ENCODE assay signal across 1 cellular context in genomic region chr10:101709359-101710063, GRCh38.
TF ChIP-seq lines count a peak whose summit lies in the region.

No MANE protein-coding gene starts in this region.

TF ChIP-seq in HEK293, 187 proteins besides CTCF, POLR2A, EP300 and RAD21 (continued from another document):
- no peak for TF ChIP-seq ZBTB49 (tag by site-specific recombination; IDR thresholded peaks at IDR 0.05; ENCODE audit: low read depth)
- no peak for TF ChIP-seq HOXC10 (CRISPR knock-in tag; IDR thresholded peaks at IDR 0.05)
- no peak for TF ChIP-seq ZNF24 (tag by site-specific recombination; IDR thresholded peaks at IDR 0.05)
- TF ChIP-seq PRDM4 (tag by site-specific recombination; IDR thresholded peaks at IDR 0.05), result no peak
- no peak for TF ChIP-seq ZNF514 (tag by site-specific recombination; IDR thresholded peaks at IDR 0.05)
- TF ChIP-seq FEZF1 (tag by site-specific recombination; IDR thresholded peaks at IDR 0.05), result no peak
- peak; percentile 70 for TF ChIP-seq ZNF629 (tag by site-specific recombination; IDR thresholded peaks at IDR 0.05)
- peak; percentile 79 for TF ChIP-seq SCRT1 (tag by site-specific recombination; IDR thresholded peaks at IDR 0.05; ENCODE audit: borderline replicate concordance)
- no peak for TF ChIP-seq ZSCAN5A (tag by site-specific recombination; IDR thresholded peaks at IDR 0.05)
- TF ChIP-seq ZFP69B (tag by site-specific recombination; IDR thresholded peaks at IDR 0.05), result no peak
- TF ChIP-seq ZNF785 (tag by site-specific recombination; IDR thresholded peaks at IDR 0.05), result no peak
- TF ChIP-seq TCF7L2 (IDR thresholded peaks at IDR 0.05; ENCODE audit: borderline replicate concordance, low read depth, low read length), result 0 out of 2 replicates have a peak, but pooled peaks have one; percentile 39
- TF ChIP-seq ZNF518A (tag by site-specific recombination; conservative IDR thresholded peaks at IDR 0.05; ENCODE audit: low read depth), result no peak
- TF ChIP-seq OSR2 (tag by site-specific recombination; IDR thresholded peaks at IDR 0.05), result peak; percentile 72; the same call in 1 of the 2 replicates
- no peak for TF ChIP-seq ZNF510 (tag by site-specific recombination; IDR thresholded peaks at IDR 0.05; ENCODE audit: insufficient replicate concordance)
- no peak for TF ChIP-seq BCL11B (tag by site-specific recombination; IDR thresholded peaks at IDR 0.05; ENCODE audit: low read depth)
- TF ChIP-seq ZEB2 (tag by site-specific recombination; IDR thresholded peaks at IDR 0.05), result peak; percentile 57; the same call in 1 of the 2 replicates
- no peak for TF ChIP-seq ZNF16 (tag by site-specific recombination; IDR thresholded peaks at IDR 0.05; ENCODE audit: low read depth)
- TF ChIP-seq ATF2 (tag by site-specific recombination; IDR thresholded peaks at IDR 0.05; ENCODE audit: low read depth), result no peak
- TF ChIP-seq ZNF2 (tag by site-specific recombination; IDR thresholded peaks at IDR 0.05), result no peak
- TF ChIP-seq ZNF140 (tag by site-specific recombination; IDR thresholded peaks at IDR 0.05), result no peak
- peak; percentile 52; the same call in 1 of the 2 replicates for TF ChIP-seq ZNF664 (tag by site-specific recombination; IDR thresholded peaks at IDR 0.05)
- 0 out of 2 replicates have a peak, but pooled peaks have one; percentile 15 for TF ChIP-seq ZNF843 (tag by site-specific recombination; IDR thresholded peaks at IDR 0.05)
- no peak for TF ChIP-seq ELK4 (IDR thresholded peaks at IDR 0.05; ENCODE audit: borderline replicate concordance, low read depth, low read length)
- TF ChIP-seq PRDM6 (tag by site-specific recombination; IDR thresholded peaks at IDR 0.05), result peak; percentile 95
- TF ChIP-seq ZNF362 (tag by site-specific recombination; IDR thresholded peaks at IDR 0.05), result peak; percentile 77; the same call in 1 of the 2 replicates
- 0 out of 2 replicates have a peak, but pooled peaks have one; percentile 11 for TF ChIP-seq KLF10 (tag by site-specific recombination; IDR thresholded peaks at IDR 0.05)
- no peak for TF ChIP-seq ZNF169 (tag by site-specific recombination; IDR thresholded peaks at IDR 0.05)
- TF ChIP-seq ZNF214 (tag by site-specific recombination; IDR thresholded peaks at IDR 0.05; ENCODE audit: borderline replicate concordance), result no peak
